In the genomic region with DNA sequence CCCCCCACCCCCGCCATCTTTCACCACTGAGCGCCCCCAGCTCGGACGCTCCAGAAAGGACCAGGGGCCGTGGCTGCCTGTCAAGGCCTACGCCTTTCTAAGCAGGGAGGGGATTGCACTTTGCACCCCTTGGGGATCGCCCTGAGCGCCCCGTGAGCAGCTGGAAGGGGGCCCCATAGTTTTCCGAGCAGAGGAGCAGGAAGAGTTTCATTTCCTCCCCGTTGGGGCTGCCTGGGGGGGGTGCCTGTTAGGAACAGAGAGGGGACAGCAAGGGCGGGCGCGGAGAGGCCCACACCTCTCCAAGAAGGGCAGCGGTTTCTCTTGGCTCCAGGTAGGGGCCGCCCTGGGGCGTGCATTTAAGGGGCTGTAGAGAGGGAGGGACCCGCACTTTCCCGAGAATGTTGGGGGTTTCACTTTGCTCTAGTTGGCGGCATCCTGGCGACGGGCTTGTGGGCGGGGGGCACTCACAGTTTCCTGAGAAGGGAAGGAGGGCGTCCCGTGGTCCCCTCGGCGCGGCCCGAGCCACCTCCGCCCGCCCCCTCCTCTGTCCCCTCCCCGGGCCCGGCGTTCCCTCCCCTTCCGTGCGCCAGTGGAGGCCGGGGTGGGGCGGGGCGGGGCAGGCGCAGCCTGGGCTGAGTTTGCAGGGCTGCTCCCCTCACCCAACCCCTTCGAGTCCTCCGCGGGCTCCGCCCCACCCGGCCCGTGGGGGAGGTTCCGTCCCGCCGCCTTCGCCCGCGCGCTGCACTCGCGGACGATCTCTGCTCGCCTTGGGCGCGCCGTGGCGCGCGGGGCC, we compare ENCODE assay signal across 8 cellular contexts.
DNase-seq lines count a peak whose midpoint lies in the region; ATAC-seq and TF ChIP-seq lines count a peak whose summit lies in the region.

No MANE protein-coding gene starts in this region.

- peak overlapping the region; percentile 80 for H3K4me3 Mint-ChIP-seq in Caco-2 (ENCODE audit: unreplicated experiment)

- peaks cover 23% of the 10 kb centered on the region for H3K4me1 Mint-ChIP-seq in Caco-2 (ENCODE audit: low read depth, unreplicated experiment)

- DNase-seq in Caco-2 (peak; percentile 94), fibroblast of villous mesenchyme (ENCODE audit: low read depth) (peak; percentile 85), omental fat pad (ENCODE audit: low spot score) (peak; percentile 35), tibial artery (peak; percentile 81 to 93), SKM-1 (lab: John Stamatoyannopoulos, UW; ENCODE audit: unreplicated experiment) (no peak)
- DNase-seq in Jurkat, Clone E6-1 (ENCODE audit: low read depth, low spot score): peak; percentile 71
- DNase-seq in activated T-cell treated with anti-CD3 and anti-CD28 coated beads, Interleukin-2, amount 50 U/mL, for 1 hour: peak; percentile 90

- H3K36me3 Mint-ChIP-seq in Caco-2 (ENCODE audit: insufficient read depth, unreplicated experiment): peaks cover 12% of the 10 kb centered on the region

- ATAC-seq in GM21529 (IDR thresholded peaks at IDR 0.05; ENCODE audit: unreplicated experiment): peak; percentile 94
- ATAC-seq in omental fat pad (ENCODE audit: low FRiP score): peak; percentile 99

- H3K27me3 ChIP-seq in Caco-2 (replicated peaks; ENCODE audit: control insufficient read depth, insufficient read depth, low read length) (no peaks in the 10 kb centered on the region), tibial artery (no peaks in the 10 kb centered on the region)

- no peak for TF ChIP-seq CTCF in Caco-2 (IDR thresholded peaks at IDR 0.05; ENCODE audit: insufficient read depth in 1 of 2, low read depth in 1 of 2, low read length in 1 of 2, severe bottlenecking in 1 of 2, unreplicated experiment in 1 of 2)
- TF ChIP-seq CTCF in fibroblast of villous mesenchyme (IDR thresholded peaks at IDR 0.05; ENCODE audit: insufficient read depth, low read depth, low read length): no peak
- no peak for TF ChIP-seq CTCF in omental fat pad (IDR thresholded peaks at IDR 0.05)
- TF ChIP-seq CTCF in tibial artery (IDR thresholded peaks at IDR 0.05): no peak

- H3K27ac ChIP-seq in tibial artery: peak overlapping the region; percentile 72 to 83

- no peaks in the 10 kb centered on the region for H3K36me3 ChIP-seq in Caco-2 (ENCODE audit: control insufficient read depth, insufficient read depth, low read length)
- H3K36me3 ChIP-seq in tibial artery: no peaks in the 10 kb centered on the region

- H3K9me3 ChIP-seq in Caco-2: no peaks in the 10 kb centered on the region
- no peaks in the 10 kb centered on the region for H3K9me3 ChIP-seq in tibial artery

- no TSS peak for BruUV-seq in Caco-2 (replicated peaks; lab: Mats Ljungman, UMichigan)

- H3K9me3 Mint-ChIP-seq in Caco-2 (ENCODE audit: unreplicated experiment): no peaks in the 10 kb centered on the region

- H3K27ac Mint-ChIP-seq in Caco-2 (ENCODE audit: unreplicated experiment): peak overlapping the region; percentile 93

- POLR2A ChIA-PET in Caco-2 (lab: Charles Lee): no interaction called here

- peak overlapping the region; percentile 77 for H3K4me3 ChIP-seq in Caco-2 (ENCODE audit: low read depth, low read length)
- peak overlapping the region; percentile 74 for H3K4me3 ChIP-seq in Jurkat, Clone E6-1 (ENCODE audit: low read length)
- peak overlapping the region; percentile 91 for H3K4me3 ChIP-seq in fibroblast of villous mesenchyme (ENCODE audit: low read depth, low read length)
- H3K4me3 ChIP-seq in tibial artery: peak overlapping the region; percentile 71 to 82

- intact Hi-C loops in Caco-2 (cut with micrococcal nuclease; ENCODE audit: unreplicated experiment): loop anchor here (5.0 kb wide), 1 partner anchor 112 kb away; no protein-coding TSS in a partner anchor
- intact Hi-C loops in tibial artery (cut with DNase I; ENCODE audit: low total_unique reads): no loop called here

- H3K4me1 ChIP-seq in Caco-2: no peaks in the 10 kb centered on the region
- peaks cover 0 to 19% (median 7%) of the 10 kb centered on the region in 4 donors for H3K4me1 ChIP-seq in tibial artery

- no peaks in the 10 kb centered on the region for H3K27me3 Mint-ChIP-seq in Caco-2 (ENCODE audit: insufficient read depth, unreplicated experiment)

- CTCF ChIA-PET in Caco-2 (lab: Charles Lee): no interaction called here
